ENCODE assay signal across 1 cellular context in the genomic region with DNA sequence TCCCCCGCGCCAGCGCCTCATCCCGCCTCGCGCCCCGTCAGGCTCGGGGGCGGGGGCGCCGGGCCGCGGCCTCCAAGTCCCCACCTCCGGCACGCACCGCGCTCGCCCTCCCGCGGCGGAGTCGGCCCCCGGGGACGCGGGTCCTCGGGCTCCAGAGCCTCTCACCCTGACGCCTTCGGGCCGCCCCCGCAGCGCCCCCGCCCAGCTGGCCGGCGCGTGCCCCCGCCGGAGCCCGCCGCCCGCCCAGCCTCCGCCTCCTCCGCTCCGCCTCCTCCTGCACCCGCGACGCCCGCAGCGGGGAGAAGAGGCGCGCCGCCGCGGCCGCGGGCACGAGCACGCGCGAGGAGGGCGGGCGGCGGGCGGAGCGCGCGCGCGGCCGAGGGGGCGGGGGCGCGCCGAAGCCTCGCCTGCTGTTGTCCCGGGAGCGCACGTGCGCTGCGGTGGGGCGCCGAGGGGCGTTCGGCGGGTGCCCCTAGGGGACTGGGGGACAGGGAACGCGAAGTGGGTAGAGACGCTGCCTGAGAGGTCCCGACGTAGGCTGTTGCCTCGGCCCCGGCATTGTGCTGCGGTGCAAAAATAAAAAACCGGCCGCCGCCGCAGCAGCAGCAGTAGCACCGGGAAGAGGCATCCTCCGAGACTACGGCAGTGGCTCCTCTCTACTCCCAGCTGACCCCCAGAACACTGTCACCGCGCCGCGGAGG.
TF ChIP-seq lines count a peak whose summit lies in the region.

No MANE protein-coding gene starts in this region.

TF ChIP-seq in HepG2, 621 proteins besides CTCF, POLR2A, EP300 and RAD21 (continued from another document):
- TF ChIP-seq, protein P1, sequence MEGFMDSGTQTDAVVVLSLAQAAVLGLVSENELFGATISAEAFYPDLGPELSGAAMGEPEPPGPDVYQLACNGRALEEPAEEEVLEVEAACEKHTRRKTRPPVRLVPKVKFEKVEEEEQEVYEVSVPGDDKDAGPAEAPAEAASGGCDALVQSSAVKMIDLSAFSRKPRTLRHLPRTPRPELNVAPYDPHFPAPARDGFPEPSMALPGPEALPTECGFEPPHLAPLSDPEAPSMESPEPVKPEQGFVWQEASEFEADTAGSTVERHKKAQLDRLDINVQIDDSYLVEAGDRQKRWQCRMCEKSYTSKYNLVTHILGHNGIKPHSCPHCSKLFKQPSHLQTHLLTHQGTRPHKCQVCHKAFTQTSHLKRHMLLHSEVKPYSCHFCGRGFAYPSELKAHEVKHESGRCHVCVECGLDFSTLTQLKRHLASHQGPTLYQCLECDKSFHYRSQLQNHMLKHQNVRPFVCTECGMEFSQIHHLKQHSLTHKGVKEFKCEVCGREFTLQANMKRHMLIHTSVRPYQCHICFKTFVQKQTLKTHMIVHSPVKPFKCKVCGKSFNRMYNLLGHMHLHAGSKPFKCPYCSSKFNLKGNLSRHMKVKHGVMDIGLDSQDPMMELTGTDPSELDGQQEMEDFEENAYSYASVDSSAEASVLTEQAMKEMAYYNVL (CRISPR knock-in tag; IDR thresholded peaks at IDR 0.05; ENCODE audit: borderline replicate concordance), result no peak
- TF ChIP-seq HOXA5 (CRISPR knock-in tag; IDR thresholded peaks at IDR 0.05) (0 out of 2 replicates have a peak, but pooled peaks have one; percentile 0), TOE1 (CRISPR knock-in tag; IDR thresholded peaks at IDR 0.05) (no peak), HOXD1 (CRISPR knock-in tag; IDR thresholded peaks at IDR 0.05) (no peak), LCORL (IDR thresholded peaks at IDR 0.05) (no peak), LCORL (CRISPR knock-in tag; IDR thresholded peaks at IDR 0.05) (no peak), GABPB1 (CRISPR knock-in tag; IDR thresholded peaks at IDR 0.05) (peak; percentile 46; the same call in 1 of the 2 replicates), SP1 (IDR thresholded peaks at IDR 0.05) (no peak), SP1 (CRISPR knock-in tag; IDR thresholded peaks at IDR 0.05) (0 out of 2 replicates have a peak, but pooled peaks have one; percentile 18), SSRP1 (CRISPR knock-in tag; IDR thresholded peaks at IDR 0.05) (no peak), ZNF605 (CRISPR knock-in tag; IDR thresholded peaks at IDR 0.05) (no peak), CCAR2 (optimal IDR thresholded peaks at IDR 0.05; ENCODE audit: low read depth, low read length) (no peak), DR1 (CRISPR knock-in tag; IDR thresholded peaks at IDR 0.05) (no peak), ZSCAN9 (CRISPR knock-in tag; IDR thresholded peaks at IDR 0.05; ENCODE audit: borderline replicate concordance) (no peak), FOXO1 (CRISPR knock-in tag; IDR thresholded peaks at IDR 0.05) (peak; percentile 45; the same call in 1 of the 2 replicates), ZNF543 (CRISPR knock-in tag; IDR thresholded peaks at IDR 0.05) (no peak), RELA (CRISPR knock-in tag; IDR thresholded peaks at IDR 0.05) (no peak), ZNF446 (CRISPR knock-in tag; IDR thresholded peaks at IDR 0.05) (0 out of 2 replicates have a peak, but pooled peaks have one; percentile 59), TSC22D2 (CRISPR knock-in tag; IDR thresholded peaks at IDR 0.05; ENCODE audit: borderline replicate concordance) (0 out of 2 replicates have a peak, but pooled peaks have one; percentile 8), NFE2L1 (CRISPR knock-in tag; IDR thresholded peaks at IDR 0.05; ENCODE audit: borderline replicate concordance) (no peak), SAFB2 (CRISPR knock-in tag; IDR thresholded peaks at IDR 0.05; ENCODE audit: borderline replicate concordance, low read depth) (no peak), RORA (CRISPR knock-in tag; IDR thresholded peaks at IDR 0.05) (no peak)
- TF ChIP-seq, protein P2, sequence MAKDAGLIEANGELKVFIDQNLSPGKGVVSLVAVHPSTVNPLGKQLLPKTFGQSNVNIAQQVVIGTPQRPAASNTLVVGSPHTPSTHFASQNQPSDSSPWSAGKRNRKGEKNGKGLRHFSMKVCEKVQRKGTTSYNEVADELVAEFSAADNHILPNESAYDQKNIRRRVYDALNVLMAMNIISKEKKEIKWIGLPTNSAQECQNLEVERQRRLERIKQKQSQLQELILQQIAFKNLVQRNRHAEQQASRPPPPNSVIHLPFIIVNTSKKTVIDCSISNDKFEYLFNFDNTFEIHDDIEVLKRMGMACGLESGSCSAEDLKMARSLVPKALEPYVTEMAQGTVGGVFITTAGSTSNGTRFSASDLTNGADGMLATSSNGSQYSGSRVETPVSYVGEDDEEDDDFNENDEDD (CRISPR knock-in tag; IDR thresholded peaks at IDR 0.05; ENCODE audit: borderline replicate concordance), result peak; percentile 46; the same call in 1 of the 2 replicates
- TF ChIP-seq, protein P3, sequence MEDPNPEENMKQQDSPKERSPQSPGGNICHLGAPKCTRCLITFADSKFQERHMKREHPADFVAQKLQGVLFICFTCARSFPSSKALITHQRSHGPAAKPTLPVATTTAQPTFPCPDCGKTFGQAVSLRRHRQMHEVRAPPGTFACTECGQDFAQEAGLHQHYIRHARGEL (CRISPR knock-in tag; IDR thresholded peaks at IDR 0.05), result no peak
